Comparison of ENCODE assay signal across 1 cellular context in the genomic region with DNA sequence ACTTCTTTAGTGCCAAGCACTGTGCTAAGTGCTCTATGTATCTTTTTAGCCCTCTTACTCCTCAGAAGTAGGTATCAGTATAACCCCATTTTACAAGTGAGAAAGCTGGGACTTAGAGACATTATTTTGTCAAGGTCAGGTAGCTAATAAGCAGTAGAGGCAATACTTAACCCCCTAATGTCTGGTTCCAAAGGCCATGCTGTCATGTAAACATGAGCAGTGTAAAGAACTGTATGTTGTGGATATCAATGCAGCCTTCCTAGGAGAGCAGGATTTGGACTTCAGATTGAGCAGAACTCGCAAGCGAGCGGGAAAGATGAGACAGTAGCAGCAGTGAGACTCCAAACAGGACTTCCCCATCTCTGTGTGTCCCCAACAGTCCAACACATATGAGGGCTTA.
TF ChIP-seq lines count a peak whose summit lies in the region.

No MANE protein-coding gene starts in this region.

TF ChIP-seq in HepG2, 621 proteins besides CTCF, POLR2A, EP300 and RAD21:
- peak; percentile 33; the same call in 1 of the 2 replicates for TF ChIP-seq GATAD2A (CRISPR knock-in tag; IDR thresholded peaks at IDR 0.05)
- peak; percentile 91 for TF ChIP-seq ZNF652 (CRISPR knock-in tag; IDR thresholded peaks at IDR 0.05; ENCODE audit: borderline replicate concordance, low read depth)
- TF ChIP-seq ZNF772 (CRISPR knock-in tag; IDR thresholded peaks at IDR 0.05), result no peak
- 0 out of 2 replicates have a peak, but pooled peaks have one; percentile 9 for TF ChIP-seq SAP130 (CRISPR knock-in tag; IDR thresholded peaks at IDR 0.05; ENCODE audit: low read depth)
- 0 out of 2 replicates have a peak, but pooled peaks have one; percentile 20 for TF ChIP-seq FOXA3 (CRISPR knock-in tag; IDR thresholded peaks at IDR 0.05)
